Comparison of ENCODE assay signal across 1 cellular context in the genomic region with DNA sequence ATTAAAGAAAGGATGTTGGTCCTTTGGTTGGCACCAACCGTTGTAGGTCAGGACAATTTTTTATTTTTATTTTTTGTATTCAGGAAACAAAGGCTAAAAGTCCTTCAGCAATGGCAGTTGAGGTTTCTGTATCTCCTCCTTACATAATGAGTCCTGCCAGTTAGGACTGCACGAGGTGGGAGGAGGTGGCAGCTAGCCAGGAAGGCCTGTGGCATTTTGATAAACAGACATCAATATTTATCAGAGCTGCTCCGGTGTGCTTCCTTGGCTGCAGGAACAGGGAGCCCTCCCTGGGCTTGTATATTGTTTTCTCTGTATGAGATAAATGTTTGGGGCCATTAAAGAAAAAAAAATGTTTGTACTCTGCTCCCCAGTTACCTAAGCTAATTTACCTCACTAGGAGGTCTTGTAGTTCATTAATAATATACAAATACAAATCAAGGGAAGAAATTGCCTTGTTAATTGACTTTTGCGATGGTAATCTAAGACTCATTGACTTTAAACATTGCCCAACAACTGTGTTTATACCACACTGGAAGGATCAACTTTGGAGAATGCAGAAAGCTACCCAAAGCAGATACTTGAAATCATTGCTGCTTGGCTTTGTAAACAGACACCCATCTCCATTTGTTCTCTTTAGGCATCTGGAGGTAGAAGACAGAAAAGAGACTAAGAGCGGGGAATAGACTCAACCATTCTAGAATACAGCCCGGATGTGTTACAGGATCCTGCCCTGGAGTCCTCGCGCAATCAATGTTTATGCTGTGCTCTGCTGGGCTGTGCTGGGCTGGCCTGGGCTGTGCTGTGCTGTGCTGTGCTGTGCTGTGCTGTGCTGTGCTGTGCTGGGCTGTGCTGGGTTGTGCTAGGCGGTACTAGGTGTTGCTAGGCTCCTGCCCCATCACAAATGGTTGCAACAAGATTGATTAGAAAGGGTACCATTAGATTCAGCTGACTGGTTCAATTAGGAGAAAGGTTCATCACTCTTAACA.
TF ChIP-seq lines count a peak whose summit lies in the region.

No MANE protein-coding gene starts in this region.

TF ChIP-seq in K562, 482 proteins besides CTCF, POLR2A, EP300 and RAD21 (continued from another document and continues in another):
- TF ChIP-seq E2F8 (IDR thresholded peaks at IDR 0.05; ENCODE audit: low read depth, partially characterized antibody): no peak
- TF ChIP-seq ZNF217 (CRISPR knock-in tag; IDR thresholded peaks at IDR 0.05): no peak
- TF ChIP-seq STAT5A (IDR thresholded peaks at IDR 0.05; ENCODE audit: borderline replicate concordance, low read length): peak; percentile 89
- TF ChIP-seq, protein P1, sequence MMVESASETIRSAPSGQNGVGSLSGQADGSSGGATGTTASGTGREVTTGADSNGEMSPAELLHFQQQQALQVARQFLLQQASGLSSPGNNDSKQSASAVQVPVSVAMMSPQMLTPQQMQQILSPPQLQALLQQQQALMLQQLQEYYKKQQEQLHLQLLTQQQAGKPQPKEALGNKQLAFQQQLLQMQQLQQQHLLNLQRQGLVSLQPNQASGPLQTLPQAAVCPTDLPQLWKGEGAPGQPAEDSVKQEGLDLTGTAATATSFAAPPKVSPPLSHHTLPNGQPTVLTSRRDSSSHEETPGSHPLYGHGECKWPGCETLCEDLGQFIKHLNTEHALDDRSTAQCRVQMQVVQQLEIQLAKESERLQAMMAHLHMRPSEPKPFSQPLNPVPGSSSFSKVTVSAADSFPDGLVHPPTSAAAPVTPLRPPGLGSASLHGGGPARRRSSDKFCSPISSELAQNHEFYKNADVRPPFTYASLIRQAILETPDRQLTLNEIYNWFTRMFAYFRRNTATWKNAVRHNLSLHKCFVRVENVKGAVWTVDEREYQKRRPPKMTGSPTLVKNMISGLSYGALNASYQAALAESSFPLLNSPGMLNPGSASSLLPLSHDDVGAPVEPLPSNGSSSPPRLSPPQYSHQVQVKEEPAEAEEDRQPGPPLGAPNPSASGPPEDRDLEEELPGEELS (CRISPR knock-in tag; IDR thresholded peaks at IDR 0.05; ENCODE audit: borderline replicate concordance): no peak
- peak; percentile 92 for TF ChIP-seq CBFA2T2 (conservative IDR thresholded peaks at IDR 0.05)
- TF ChIP-seq BCL6 (CRISPR knock-in tag; IDR thresholded peaks at IDR 0.05): no peak
- TF ChIP-seq MYNN (IDR thresholded peaks at IDR 0.05): peak; percentile 88
- TF ChIP-seq MYNN (CRISPR knock-in tag; IDR thresholded peaks at IDR 0.05): no peak
- no peak for TF ChIP-seq KLF13 (tag; IDR thresholded peaks at IDR 0.05; ENCODE audit: borderline replicate concordance, low read depth)
- TF ChIP-seq ATF3 (IDR thresholded peaks at IDR 0.05): no peak
- no peak for TF ChIP-seq ATF3 (CRISPR knock-in tag; conservative IDR thresholded peaks at IDR 0.05)
- peak; percentile 65; the same call in 1 of the 2 replicates for TF ChIP-seq NCOA1 (IDR thresholded peaks at IDR 0.05; ENCODE audit: low read depth)
- TF ChIP-seq, protein P2, sequence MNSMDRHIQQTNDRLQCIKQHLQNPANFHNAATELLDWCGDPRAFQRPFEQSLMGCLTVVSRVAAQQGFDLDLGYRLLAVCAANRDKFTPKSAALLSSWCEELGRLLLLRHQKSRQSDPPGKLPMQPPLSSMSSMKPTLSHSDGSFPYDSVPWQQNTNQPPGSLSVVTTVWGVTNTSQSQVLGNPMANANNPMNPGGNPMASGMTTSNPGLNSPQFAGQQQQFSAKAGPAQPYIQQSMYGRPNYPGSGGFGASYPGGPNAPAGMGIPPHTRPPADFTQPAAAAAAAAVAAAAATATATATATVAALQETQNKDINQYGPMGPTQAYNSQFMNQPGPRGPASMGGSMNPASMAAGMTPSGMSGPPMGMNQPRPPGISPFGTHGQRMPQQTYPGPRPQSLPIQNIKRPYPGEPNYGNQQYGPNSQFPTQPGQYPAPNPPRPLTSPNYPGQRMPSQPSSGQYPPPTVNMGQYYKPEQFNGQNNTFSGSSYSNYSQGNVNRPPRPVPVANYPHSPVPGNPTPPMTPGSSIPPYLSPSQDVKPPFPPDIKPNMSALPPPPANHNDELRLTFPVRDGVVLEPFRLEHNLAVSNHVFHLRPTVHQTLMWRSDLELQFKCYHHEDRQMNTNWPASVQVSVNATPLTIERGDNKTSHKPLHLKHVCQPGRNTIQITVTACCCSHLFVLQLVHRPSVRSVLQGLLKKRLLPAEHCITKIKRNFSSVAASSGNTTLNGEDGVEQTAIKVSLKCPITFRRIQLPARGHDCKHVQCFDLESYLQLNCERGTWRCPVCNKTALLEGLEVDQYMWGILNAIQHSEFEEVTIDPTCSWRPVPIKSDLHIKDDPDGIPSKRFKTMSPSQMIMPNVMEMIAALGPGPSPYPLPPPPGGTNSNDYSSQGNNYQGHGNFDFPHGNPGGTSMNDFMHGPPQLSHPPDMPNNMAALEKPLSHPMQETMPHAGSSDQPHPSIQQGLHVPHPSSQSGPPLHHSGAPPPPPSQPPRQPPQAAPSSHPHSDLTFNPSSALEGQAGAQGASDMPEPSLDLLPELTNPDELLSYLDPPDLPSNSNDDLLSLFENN (IDR thresholded peaks at IDR 0.05; ENCODE audit: low read depth in 2 of 2, low read length in 2 of 2): peak in 1 of 2 experiments; percentile 87; a peak in 1 of 4 replicates
- TF ChIP-seq MEF2A (IDR thresholded peaks at IDR 0.05; ENCODE audit: control insufficient read depth, low read depth, low read length): no peak
- TF ChIP-seq ZBTB9 (CRISPR knock-in tag; IDR thresholded peaks at IDR 0.05): no peak
- TF ChIP-seq DDX20 (tag; IDR thresholded peaks at IDR 0.05; ENCODE audit: low read depth): no peak
- TF ChIP-seq TRIM28 (IDR thresholded peaks at IDR 0.05): no peak
- no peak for TF ChIP-seq GTF3C2 (IDR thresholded peaks at IDR 0.05; ENCODE audit: borderline replicate concordance, extremely low read depth, insufficient read length)
- TF ChIP-seq HNRNPK (IDR thresholded peaks at IDR 0.05; ENCODE audit: low read depth, low read length, poor library complexity, severe bottlenecking): no peak
- no peak for TF ChIP-seq MLLT1 (IDR thresholded peaks at IDR 0.05)
- no peak for TF ChIP-seq SP2 (IDR thresholded peaks at IDR 0.05; ENCODE audit: extremely low read depth, low read depth, low read length, poor library complexity, severe bottlenecking)
- TF ChIP-seq NCOA2 (IDR thresholded peaks at IDR 0.05; ENCODE audit: partially characterized antibody in 2 of 2): peak; percentile 49 to 56
- TF ChIP-seq CREB1 (IDR thresholded peaks at IDR 0.05): peak; percentile 42; the same call in 1 of the 2 replicates
- TF ChIP-seq CREB1 (CRISPR knock-in tag; IDR thresholded peaks at IDR 0.05): no peak
- peak; percentile 90 for TF ChIP-seq SMARCA4 (IDR thresholded peaks at IDR 0.05)
- TF ChIP-seq SAFB2 (IDR thresholded peaks at IDR 0.05; ENCODE audit: borderline replicate concordance, low read depth, low read length, severe bottlenecking): no peak
- no peak for TF ChIP-seq NFXL1 (CRISPR knock-in tag; IDR thresholded peaks at IDR 0.05)
- TF ChIP-seq FOXK1 (CRISPR knock-in tag; IDR thresholded peaks at IDR 0.05; ENCODE audit: borderline replicate concordance): no peak
- TF ChIP-seq, protein P3, sequence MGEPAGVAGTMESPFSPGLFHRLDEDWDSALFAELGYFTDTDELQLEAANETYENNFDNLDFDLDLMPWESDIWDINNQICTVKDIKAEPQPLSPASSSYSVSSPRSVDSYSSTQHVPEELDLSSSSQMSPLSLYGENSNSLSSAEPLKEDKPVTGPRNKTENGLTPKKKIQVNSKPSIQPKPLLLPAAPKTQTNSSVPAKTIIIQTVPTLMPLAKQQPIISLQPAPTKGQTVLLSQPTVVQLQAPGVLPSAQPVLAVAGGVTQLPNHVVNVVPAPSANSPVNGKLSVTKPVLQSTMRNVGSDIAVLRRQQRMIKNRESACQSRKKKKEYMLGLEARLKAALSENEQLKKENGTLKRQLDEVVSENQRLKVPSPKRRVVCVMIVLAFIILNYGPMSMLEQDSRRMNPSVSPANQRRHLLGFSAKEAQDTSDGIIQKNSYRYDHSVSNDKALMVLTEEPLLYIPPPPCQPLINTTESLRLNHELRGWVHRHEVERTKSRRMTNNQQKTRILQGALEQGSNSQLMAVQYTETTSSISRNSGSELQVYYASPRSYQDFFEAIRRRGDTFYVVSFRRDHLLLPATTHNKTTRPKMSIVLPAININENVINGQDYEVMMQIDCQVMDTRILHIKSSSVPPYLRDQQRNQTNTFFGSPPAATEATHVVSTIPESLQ (CRISPR knock-in tag; IDR thresholded peaks at IDR 0.05): no peak
- no peak for TF ChIP-seq NR3C1 (CRISPR knock-in tag; IDR thresholded peaks at IDR 0.05)
- TF ChIP-seq, protein P4, sequence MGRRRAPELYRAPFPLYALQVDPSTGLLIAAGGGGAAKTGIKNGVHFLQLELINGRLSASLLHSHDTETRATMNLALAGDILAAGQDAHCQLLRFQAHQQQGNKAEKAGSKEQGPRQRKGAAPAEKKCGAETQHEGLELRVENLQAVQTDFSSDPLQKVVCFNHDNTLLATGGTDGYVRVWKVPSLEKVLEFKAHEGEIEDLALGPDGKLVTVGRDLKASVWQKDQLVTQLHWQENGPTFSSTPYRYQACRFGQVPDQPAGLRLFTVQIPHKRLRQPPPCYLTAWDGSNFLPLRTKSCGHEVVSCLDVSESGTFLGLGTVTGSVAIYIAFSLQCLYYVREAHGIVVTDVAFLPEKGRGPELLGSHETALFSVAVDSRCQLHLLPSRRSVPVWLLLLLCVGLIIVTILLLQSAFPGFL (CRISPR knock-in tag; IDR thresholded peaks at IDR 0.05): no peak
- TF ChIP-seq, protein P5, sequence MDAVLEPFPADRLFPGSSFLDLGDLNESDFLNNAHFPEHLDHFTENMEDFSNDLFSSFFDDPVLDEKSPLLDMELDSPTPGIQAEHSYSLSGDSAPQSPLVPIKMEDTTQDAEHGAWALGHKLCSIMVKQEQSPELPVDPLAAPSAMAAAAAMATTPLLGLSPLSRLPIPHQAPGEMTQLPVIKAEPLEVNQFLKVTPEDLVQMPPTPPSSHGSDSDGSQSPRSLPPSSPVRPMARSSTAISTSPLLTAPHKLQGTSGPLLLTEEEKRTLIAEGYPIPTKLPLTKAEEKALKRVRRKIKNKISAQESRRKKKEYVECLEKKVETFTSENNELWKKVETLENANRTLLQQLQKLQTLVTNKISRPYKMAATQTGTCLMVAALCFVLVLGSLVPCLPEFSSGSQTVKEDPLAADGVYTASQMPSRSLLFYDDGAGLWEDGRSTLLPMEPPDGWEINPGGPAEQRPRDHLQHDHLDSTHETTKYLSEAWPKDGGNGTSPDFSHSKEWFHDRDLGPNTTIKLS (IDR thresholded peaks at IDR 0.05; ENCODE audit: borderline replicate concordance, low read depth): no peak
- TF ChIP-seq KDM5B (IDR thresholded peaks at IDR 0.05; ENCODE audit: insufficient replicate concordance, low read depth, low read length): no peak
